ENCODE assay signal across 1 cellular context in the genomic region with DNA sequence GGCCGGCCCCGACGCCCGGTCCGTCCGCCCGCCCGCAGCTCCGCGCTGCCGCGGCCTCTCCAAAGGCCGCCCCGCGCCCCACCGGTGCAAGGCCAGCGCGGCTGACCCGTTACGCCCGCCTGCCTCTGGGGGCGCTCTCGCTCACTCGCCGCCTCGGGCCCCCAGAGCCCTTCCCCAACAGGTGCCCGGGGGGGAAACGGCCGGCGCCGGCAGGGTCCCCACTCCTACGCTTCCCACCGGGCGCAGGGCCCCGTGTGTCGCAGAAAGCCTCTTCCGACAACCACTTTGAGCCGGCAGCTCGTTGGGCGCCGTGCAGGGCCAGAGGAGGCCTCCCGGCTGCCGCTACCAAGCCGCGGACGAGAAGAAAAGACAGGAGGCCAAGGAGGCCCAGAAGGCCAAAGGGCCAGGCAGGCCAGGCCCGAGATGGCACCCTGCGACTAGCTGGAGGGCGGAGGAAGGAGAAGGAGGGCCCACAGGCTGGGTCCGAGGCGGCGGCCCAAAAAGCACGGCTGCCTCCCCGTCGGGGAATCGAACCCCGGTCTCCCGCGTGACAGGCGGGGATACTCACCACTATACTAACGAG.
TF ChIP-seq lines count a peak whose summit lies in the region.

No MANE protein-coding gene starts in this region.

TF ChIP-seq in A549, 52 proteins besides CTCF, POLR2A, EP300 and RAD21 (continued from another document):
- no peak for TF ChIP-seq FOSL2 (IDR thresholded peaks at IDR 0.05)
- TF ChIP-seq FOSL2 (CRISPR knock-in tag; IDR thresholded peaks at IDR 0.05): no peak
- TF ChIP-seq CHD2 (IDR thresholded peaks at IDR 0.05; ENCODE audit: low read length, partially characterized antibody): no peak
- no peak for TF ChIP-seq EHF (CRISPR knock-in tag; IDR thresholded peaks at IDR 0.05)
- no peak for TF ChIP-seq CHD4 (IDR thresholded peaks at IDR 0.05; ENCODE audit: borderline replicate concordance)
- TF ChIP-seq NPAS2 (CRISPR knock-in tag; IDR thresholded peaks at IDR 0.05; ENCODE audit: borderline replicate concordance): no peak
- TF ChIP-seq JUN (IDR thresholded peaks at IDR 0.05): peak in 1 of 2 experiments; percentile 41; a peak in 2 of 5 replicates
- TF ChIP-seq PHF8 (IDR thresholded peaks at IDR 0.05; ENCODE audit: borderline replicate concordance, low read depth): peak; percentile 81; the same call in 1 of the 2 replicates
- no peak for TF ChIP-seq ZNF302 (CRISPR knock-in tag; IDR thresholded peaks at IDR 0.05)
- no peak for TF ChIP-seq ZC3H11A (IDR thresholded peaks at IDR 0.05)
- TF ChIP-seq CBX2 (IDR thresholded peaks at IDR 0.05; ENCODE audit: borderline replicate concordance, low read depth): no peak
- TF ChIP-seq JUNB (IDR thresholded peaks at IDR 0.05): no peak
- TF ChIP-seq, protein P1, sequence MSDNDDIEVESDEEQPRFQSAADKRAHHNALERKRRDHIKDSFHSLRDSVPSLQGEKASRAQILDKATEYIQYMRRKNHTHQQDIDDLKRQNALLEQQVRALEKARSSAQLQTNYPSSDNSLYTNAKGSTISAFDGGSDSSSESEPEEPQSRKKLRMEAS (IDR thresholded peaks at IDR 0.05): no peak; the same call in none of the 2 replicates
- TF ChIP-seq ZSCAN20 (CRISPR knock-in tag; IDR thresholded peaks at IDR 0.05): no peak
TF ChIP-seq in A549: peak in this region for 5.
